ENCODE assay signal across 2 cellular contexts in the genomic region with DNA sequence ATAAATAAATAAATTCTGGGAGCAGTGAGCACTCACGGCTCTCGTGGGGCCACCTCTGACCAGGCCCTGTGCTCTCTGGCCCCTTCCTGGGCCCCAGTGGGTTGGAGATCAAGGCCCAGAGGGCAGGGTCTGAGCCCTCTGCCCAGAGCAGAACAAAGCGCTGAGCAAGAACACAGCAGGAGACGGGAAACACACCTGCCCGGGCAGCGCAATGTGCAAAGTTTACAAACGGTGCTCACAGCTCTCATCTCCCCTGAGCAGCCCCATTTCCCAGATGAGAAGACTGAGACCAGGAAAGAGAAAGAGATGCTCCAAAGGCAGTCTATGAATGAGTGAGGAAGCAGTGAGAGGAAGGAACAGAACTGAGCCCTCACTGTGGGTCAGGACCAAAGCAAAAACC.
A peak's percentile ranks its signal among the peaks of the same experiment; 100 is the strongest.
TF ChIP-seq lines count a peak whose summit lies in the region.

No MANE protein-coding gene starts in this region.

TF ChIP-seq in HCT116, 20 proteins besides CTCF, POLR2A, EP300 and RAD21:
- TF ChIP-seq CEBPB (IDR thresholded peaks at IDR 0.05; ENCODE audit: low read depth) (no peak), POLR2AphosphoS5 (IDR thresholded peaks at IDR 0.05; ENCODE audit: low read depth, low read length) (no peak), ZNF274 (IDR thresholded peaks at IDR 0.05; ENCODE audit: low read depth, low read length) (no peak), CBX3 (IDR thresholded peaks at IDR 0.05; ENCODE audit: low read depth) (no peak), TCF7L2 (IDR thresholded peaks at IDR 0.05; ENCODE audit: borderline replicate concordance, extremely low read depth, insufficient read depth, insufficient read length) (no peak), SIN3A (IDR thresholded peaks at IDR 0.05; ENCODE audit: low read depth) (no peak), YY1 (IDR thresholded peaks at IDR 0.05; ENCODE audit: extremely low read depth, insufficient replicate concordance, low read depth, low read length) (no peak), EZH2 (IDR thresholded peaks at IDR 0.05) (no peak), FOSL1 (IDR thresholded peaks at IDR 0.05; ENCODE audit: low read depth) (no peak), EZH2phosphoT487 (IDR thresholded peaks at IDR 0.05; ENCODE audit: borderline replicate concordance) (no peak), SP1 (IDR thresholded peaks at IDR 0.05; ENCODE audit: low read depth) (no peak)
- TF ChIP-seq, protein P1, sequence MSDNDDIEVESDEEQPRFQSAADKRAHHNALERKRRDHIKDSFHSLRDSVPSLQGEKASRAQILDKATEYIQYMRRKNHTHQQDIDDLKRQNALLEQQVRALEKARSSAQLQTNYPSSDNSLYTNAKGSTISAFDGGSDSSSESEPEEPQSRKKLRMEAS (IDR thresholded peaks at IDR 0.05), result no peak
- TF ChIP-seq, protein P2, sequence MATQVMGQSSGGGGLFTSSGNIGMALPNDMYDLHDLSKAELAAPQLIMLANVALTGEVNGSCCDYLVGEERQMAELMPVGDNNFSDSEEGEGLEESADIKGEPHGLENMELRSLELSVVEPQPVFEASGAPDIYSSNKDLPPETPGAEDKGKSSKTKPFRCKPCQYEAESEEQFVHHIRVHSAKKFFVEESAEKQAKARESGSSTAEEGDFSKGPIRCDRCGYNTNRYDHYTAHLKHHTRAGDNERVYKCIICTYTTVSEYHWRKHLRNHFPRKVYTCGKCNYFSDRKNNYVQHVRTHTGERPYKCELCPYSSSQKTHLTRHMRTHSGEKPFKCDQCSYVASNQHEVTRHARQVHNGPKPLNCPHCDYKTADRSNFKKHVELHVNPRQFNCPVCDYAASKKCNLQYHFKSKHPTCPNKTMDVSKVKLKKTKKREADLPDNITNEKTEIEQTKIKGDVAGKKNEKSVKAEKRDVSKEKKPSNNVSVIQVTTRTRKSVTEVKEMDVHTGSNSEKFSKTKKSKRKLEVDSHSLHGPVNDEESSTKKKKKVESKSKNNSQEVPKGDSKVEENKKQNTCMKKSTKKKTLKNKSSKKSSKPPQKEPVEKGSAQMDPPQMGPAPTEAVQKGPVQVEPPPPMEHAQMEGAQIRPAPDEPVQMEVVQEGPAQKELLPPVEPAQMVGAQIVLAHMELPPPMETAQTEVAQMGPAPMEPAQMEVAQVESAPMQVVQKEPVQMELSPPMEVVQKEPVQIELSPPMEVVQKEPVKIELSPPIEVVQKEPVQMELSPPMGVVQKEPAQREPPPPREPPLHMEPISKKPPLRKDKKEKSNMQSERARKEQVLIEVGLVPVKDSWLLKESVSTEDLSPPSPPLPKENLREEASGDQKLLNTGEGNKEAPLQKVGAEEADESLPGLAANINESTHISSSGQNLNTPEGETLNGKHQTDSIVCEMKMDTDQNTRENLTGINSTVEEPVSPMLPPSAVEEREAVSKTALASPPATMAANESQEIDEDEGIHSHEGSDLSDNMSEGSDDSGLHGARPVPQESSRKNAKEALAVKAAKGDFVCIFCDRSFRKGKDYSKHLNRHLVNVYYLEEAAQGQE (IDR thresholded peaks at IDR 0.05; ENCODE audit: low read depth), result no peak
- TF ChIP-seq, protein P3, sequence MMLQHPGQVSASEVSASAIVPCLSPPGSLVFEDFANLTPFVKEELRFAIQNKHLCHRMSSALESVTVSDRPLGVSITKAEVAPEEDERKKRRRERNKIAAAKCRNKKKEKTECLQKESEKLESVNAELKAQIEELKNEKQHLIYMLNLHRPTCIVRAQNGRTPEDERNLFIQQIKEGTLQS (IDR thresholded peaks at IDR 0.05), result no peak
TF ChIP-seq in HCT116: peak in this region for 0.

TF ChIP-seq in K562, 482 proteins besides CTCF, POLR2A, EP300 and RAD21 (continues in another document):
- TF ChIP-seq CBFB (CRISPR knock-in tag; IDR thresholded peaks at IDR 0.05), result no peak
- TF ChIP-seq ZNF239 (CRISPR knock-in tag; IDR thresholded peaks at IDR 0.05), result no peak
- peak; percentile 80 for TF ChIP-seq ADNP (tag; IDR thresholded peaks at IDR 0.05)
- 0 out of 3 replicates have a peak, but pooled peaks of 1 of the 2 experiments have one; percentile 17 for TF ChIP-seq CBX3 (IDR thresholded peaks at IDR 0.05; ENCODE audit: borderline replicate concordance in 1 of 2, low read length in 2 of 2)
- TF ChIP-seq, protein P4, sequence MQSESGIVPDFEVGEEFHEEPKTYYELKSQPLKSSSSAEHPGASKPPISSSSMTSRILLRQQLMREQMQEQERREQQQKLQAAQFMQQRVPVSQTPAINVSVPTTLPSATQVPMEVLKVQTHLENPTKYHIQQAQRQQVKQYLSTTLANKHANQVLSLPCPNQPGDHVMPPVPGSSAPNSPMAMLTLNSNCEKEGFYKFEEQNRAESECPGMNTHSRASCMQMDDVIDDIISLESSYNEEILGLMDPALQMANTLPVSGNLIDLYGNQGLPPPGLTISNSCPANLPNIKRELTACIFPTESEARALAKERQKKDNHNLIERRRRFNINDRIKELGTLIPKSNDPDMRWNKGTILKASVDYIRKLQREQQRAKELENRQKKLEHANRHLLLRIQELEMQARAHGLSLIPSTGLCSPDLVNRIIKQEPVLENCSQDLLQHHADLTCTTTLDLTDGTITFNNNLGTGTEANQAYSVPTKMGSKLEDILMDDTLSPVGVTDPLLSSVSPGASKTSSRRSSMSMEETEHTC (IDR thresholded peaks at IDR 0.05), result no peak
- TF ChIP-seq HLTF (IDR thresholded peaks at IDR 0.05), result no peak
- TF ChIP-seq ZNF717 (CRISPR knock-in tag; IDR thresholded peaks at IDR 0.05), result no peak
- peak; percentile 46 to 63; a peak in 3 of 4 replicates for TF ChIP-seq KDM1A (IDR thresholded peaks at IDR 0.05)
- no peak for TF ChIP-seq EZH2 (IDR thresholded peaks at IDR 0.05; ENCODE audit: borderline replicate concordance, low read depth, low read length)
- TF ChIP-seq RCOR1 (IDR thresholded peaks at IDR 0.05; ENCODE audit: borderline replicate concordance in 1 of 2, low read depth in 2 of 2, low read length in 2 of 2), result peak in 1 of 2 experiments; percentile 78; a peak in 2 of 4 replicates
- no peak for TF ChIP-seq HDAC2 (IDR thresholded peaks at IDR 0.05)
- peak; percentile 84 for TF ChIP-seq BCOR (IDR thresholded peaks at IDR 0.05)
- no peak for TF ChIP-seq ZFP1 (CRISPR knock-in tag; IDR thresholded peaks at IDR 0.05)
- TF ChIP-seq EWSR1 (IDR thresholded peaks at IDR 0.05; ENCODE audit: borderline replicate concordance, low read depth, partially characterized antibody), result no peak
- TF ChIP-seq NRF1 (conservative IDR thresholded peaks at IDR 0.05 in 1 of 2, IDR thresholded peaks at IDR 0.05 in 1 of 2), result no peak
- no peak for TF ChIP-seq MTA2 (IDR thresholded peaks at IDR 0.05; ENCODE audit: low read depth)
- TF ChIP-seq TSC22D4 (tag; IDR thresholded peaks at IDR 0.05), result no peak
- TF ChIP-seq, protein P5, sequence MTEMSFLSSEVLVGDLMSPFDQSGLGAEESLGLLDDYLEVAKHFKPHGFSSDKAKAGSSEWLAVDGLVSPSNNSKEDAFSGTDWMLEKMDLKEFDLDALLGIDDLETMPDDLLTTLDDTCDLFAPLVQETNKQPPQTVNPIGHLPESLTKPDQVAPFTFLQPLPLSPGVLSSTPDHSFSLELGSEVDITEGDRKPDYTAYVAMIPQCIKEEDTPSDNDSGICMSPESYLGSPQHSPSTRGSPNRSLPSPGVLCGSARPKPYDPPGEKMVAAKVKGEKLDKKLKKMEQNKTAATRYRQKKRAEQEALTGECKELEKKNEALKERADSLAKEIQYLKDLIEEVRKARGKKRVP (CRISPR knock-in tag; IDR thresholded peaks at IDR 0.05), result no peak
- TF ChIP-seq, protein P6, sequence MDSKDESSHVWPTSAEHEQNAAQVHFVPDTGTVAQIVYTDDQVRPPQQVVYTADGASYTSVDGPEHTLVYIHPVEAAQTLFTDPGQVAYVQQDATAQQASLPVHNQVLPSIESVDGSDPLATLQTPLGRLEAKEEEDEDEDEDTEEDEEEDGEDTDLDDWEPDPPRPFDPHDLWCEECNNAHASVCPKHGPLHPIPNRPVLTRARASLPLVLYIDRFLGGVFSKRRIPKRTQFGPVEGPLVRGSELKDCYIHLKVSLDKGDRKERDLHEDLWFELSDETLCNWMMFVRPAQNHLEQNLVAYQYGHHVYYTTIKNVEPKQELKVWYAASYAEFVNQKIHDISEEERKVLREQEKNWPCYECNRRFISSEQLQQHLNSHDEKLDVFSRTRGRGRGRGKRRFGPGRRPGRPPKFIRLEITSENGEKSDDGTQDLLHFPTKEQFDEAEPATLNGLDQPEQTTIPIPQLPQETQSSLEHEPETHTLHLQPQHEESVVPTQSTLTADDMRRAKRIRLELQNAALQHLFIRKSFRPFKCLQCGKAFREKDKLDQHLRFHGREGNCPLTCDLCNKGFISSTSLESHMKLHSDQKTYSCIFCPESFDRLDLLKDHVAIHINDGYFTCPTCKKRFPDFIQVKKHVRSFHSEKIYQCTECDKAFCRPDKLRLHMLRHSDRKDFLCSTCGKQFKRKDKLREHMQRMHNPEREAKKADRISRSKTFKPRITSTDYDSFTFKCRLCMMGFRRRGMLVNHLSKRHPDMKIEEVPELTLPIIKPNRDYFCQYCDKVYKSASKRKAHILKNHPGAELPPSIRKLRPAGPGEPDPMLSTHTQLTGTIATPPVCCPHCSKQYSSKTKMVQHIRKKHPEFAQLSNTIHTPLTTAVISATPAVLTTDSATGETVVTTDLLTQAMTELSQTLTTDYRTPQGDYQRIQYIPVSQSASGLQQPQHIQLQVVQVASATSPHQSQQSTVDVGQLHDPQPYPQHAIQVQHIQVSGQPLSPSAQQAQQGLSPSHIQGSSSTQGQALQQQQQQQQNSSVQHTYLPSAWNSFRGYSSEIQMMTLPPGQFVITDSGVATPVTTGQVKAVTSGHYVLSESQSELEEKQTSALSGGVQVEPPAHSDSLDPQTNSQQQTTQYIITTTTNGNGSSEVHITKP (IDR thresholded peaks at IDR 0.05; ENCODE audit: partially characterized antibody), result no peak
- no peak for TF ChIP-seq ZBTB7A (IDR thresholded peaks at IDR 0.05; ENCODE audit: borderline replicate concordance, control insufficient read depth, low read depth, low read length)
- TF ChIP-seq RBM25 (IDR thresholded peaks at IDR 0.05; ENCODE audit: low read depth, low read length, severe bottlenecking), result peak; percentile 84
- TF ChIP-seq, protein P7, sequence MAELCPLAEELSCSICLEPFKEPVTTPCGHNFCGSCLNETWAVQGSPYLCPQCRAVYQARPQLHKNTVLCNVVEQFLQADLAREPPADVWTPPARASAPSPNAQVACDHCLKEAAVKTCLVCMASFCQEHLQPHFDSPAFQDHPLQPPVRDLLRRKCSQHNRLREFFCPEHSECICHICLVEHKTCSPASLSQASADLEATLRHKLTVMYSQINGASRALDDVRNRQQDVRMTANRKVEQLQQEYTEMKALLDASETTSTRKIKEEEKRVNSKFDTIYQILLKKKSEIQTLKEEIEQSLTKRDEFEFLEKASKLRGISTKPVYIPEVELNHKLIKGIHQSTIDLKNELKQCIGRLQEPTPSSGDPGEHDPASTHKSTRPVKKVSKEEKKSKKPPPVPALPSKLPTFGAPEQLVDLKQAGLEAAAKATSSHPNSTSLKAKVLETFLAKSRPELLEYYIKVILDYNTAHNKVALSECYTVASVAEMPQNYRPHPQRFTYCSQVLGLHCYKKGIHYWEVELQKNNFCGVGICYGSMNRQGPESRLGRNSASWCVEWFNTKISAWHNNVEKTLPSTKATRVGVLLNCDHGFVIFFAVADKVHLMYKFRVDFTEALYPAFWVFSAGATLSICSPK (IDR thresholded peaks at IDR 0.05; ENCODE audit: borderline replicate concordance), result no peak
- TF ChIP-seq ELF2 (CRISPR knock-in tag; IDR thresholded peaks at IDR 0.05), result no peak
- no peak for TF ChIP-seq ILF3 (IDR thresholded peaks at IDR 0.05; ENCODE audit: borderline replicate concordance)
